ENCODE assay signal across 23 cellular contexts in genomic region chr14:35661875-35662274, GRCh38.
DNase-seq lines count a peak whose midpoint lies in the region; ATAC-seq, FAIRE-seq and TF ChIP-seq lines count a peak whose summit lies in the region.
"Had no signal": no experiment of that assay in that cellular context is flagged by ENCODE, and none has a peak within 500 bp of the region (broad histone marks: within the 10 kb centered on the region; RNA-seq: fewer than 3 reads in every experiment).

No MANE protein-coding gene starts in this region.

- no peaks in the 10 kb centered on the region for H3K27me3 Mint-ChIP-seq in activated T-cell treated with anti-CD3 and anti-CD28 coated beads, Interleukin-2, amount 50 U/mL, for 72 hours (ENCODE audit: low read depth)
- H3K27me3 Mint-ChIP-seq in activated T-cell treated with anti-CD3 and anti-CD28 coated beads, Interleukin-2, amount 50 U/mL, for 4 hours (ENCODE audit: low read depth), result no peaks in the 10 kb centered on the region
- no peaks in the 10 kb centered on the region for H3K27me3 Mint-ChIP-seq in activated naive CD4-positive, alpha-beta T cell treated with anti-CD3 and anti-CD28 coated beads, Interleukin-2, amount 50 U/mL, for 24 hours
- H3K27me3 Mint-ChIP-seq in activated T-helper 17 cell treated with anti-CD3 and anti-CD28 coated beads, Interleukin-2, amount 50 U/mL, for 72 hours, result no peaks in the 10 kb centered on the region
- H3K27me3 Mint-ChIP-seq in activated CD4-positive, alpha-beta memory T cell treated with anti-CD3 and anti-CD28 coated beads for 36 hours, result no peaks in the 10 kb centered on the region
- H3K27me3 Mint-ChIP-seq: B cell; CD4-positive, alpha-beta T cell had no signal

- DNase-seq in activated T-cell treated with anti-CD3 and anti-CD28 coated beads, Interleukin-2, amount 50 U/mL, for 72 hours, result no peak
- DNase-seq in activated T-cell treated with anti-CD3 and anti-CD28 coated beads, Interleukin-2, amount 50 U/mL, for 4 hours, result no peak
- DNase-seq in activated naive CD4-positive, alpha-beta T cell treated with Interleukin-2 at 50 U/mL for 16 hours, result no peak
- DNase-seq in D721Med (ENCODE audit: insufficient read length, low spot score), result no peak
- DNase-seq in activated CD4-positive, alpha-beta memory T cell treated with anti-CD3 and anti-CD28 coated beads for 36 hours, result no peak
- DNase-seq: AML-193; Caco-2; Calu3; CD4-positive, alpha-beta T cell; CD8-positive, alpha-beta T cell; DMS 273 treated with DMSO at 0.1 percent for 48 hours; DMS153; DMS53; DMS79; DND-41; EL; GDM1 had no signal

- TF ChIP-seq CTCF in D721Med (IDR thresholded peaks at IDR 0.05; ENCODE audit: insufficient read depth, missing control alignments), result no peak

- H3K27ac Mint-ChIP-seq in activated T-cell treated with anti-CD3 and anti-CD28 coated beads, Interleukin-2, amount 50 U/mL, for 72 hours, result peak overlapping the region; percentile 64
- H3K27ac Mint-ChIP-seq in activated naive CD4-positive, alpha-beta T cell treated with anti-CD3 and anti-CD28 coated beads, Interleukin-2, amount 50 U/mL, for 24 hours, result peak overlapping the region; percentile 10
- peak overlapping the region; percentile 2 for H3K27ac Mint-ChIP-seq in activated T-helper 17 cell treated with anti-CD3 and anti-CD28 coated beads, Interleukin-2, amount 50 U/mL, for 72 hours
- no peak overlapping the region for H3K27ac Mint-ChIP-seq in activated CD4-positive, alpha-beta memory T cell treated with anti-CD3 and anti-CD28 coated beads for 36 hours
- H3K27ac Mint-ChIP-seq: B cell; CD4-positive, alpha-beta T cell; CD8-positive, alpha-beta T cell had no signal

- no peaks in the 10 kb centered on the region for H3K9me3 Mint-ChIP-seq in activated T-cell treated with anti-CD3 and anti-CD28 coated beads, Interleukin-2, amount 50 U/mL, for 72 hours
- H3K9me3 Mint-ChIP-seq in activated T-cell treated with anti-CD3 and anti-CD28 coated beads, Interleukin-2, amount 50 U/mL, for 4 hours, result no peaks in the 10 kb centered on the region
- H3K9me3 Mint-ChIP-seq in activated naive CD4-positive, alpha-beta T cell treated with anti-CD3 and anti-CD28 coated beads, Interleukin-2, amount 50 U/mL, for 24 hours, result no peaks in the 10 kb centered on the region
- H3K9me3 Mint-ChIP-seq in activated T-helper 17 cell treated with anti-CD3 and anti-CD28 coated beads, Interleukin-2, amount 50 U/mL, for 72 hours, result no peaks in the 10 kb centered on the region
- H3K9me3 Mint-ChIP-seq in activated CD4-positive, alpha-beta memory T cell treated with anti-CD3 and anti-CD28 coated beads for 36 hours, result no peaks in the 10 kb centered on the region
- H3K9me3 Mint-ChIP-seq: CD4-positive, alpha-beta T cell; CD8-positive, alpha-beta T cell had no signal

- FAIRE-seq in D721Med (lab: Jason Lieb, UNC), result peak; percentile 21
- FAIRE-seq: GM12878, GM19239 had no signal

- peaks cover 0 to 1% of the 10 kb centered on the region in 2 donors for H3K36me3 Mint-ChIP-seq in activated T-cell treated with anti-CD3 and anti-CD28 coated beads, Interleukin-2, amount 50 U/mL, for 72 hours (ENCODE audit: insufficient read depth in 2 of 2)
- H3K36me3 Mint-ChIP-seq in activated T-cell treated with anti-CD3 and anti-CD28 coated beads, Interleukin-2, amount 50 U/mL, for 4 hours (ENCODE audit: insufficient read depth), result peaks cover 31% of the 10 kb centered on the region
- H3K36me3 Mint-ChIP-seq in activated naive CD4-positive, alpha-beta T cell treated with anti-CD3 and anti-CD28 coated beads, Interleukin-2, amount 50 U/mL, for 24 hours, result peaks cover 19% of the 10 kb centered on the region
- H3K36me3 Mint-ChIP-seq in activated T-helper 17 cell treated with anti-CD3 and anti-CD28 coated beads, Interleukin-2, amount 50 U/mL, for 72 hours (ENCODE audit: low read depth), result peaks cover 59% of the 10 kb centered on the region
- H3K36me3 Mint-ChIP-seq in activated CD4-positive, alpha-beta memory T cell treated with anti-CD3 and anti-CD28 coated beads for 36 hours, result peaks cover 12% of the 10 kb centered on the region

- intact Hi-C loops in activated CD4-positive, alpha-beta memory T cell treated with anti-CD3 and anti-CD28 coated beads for 36 hours (cut with micrococcal nuclease), result no loop called here

- ATAC-seq in activated T-cell treated with anti-CD3 and anti-CD28 coated beads, Interleukin-2, amount 50 U/mL, for 72 hours (replicated peaks in 1 of 2), result no peak
- no peak for ATAC-seq in activated T-cell treated with anti-CD3 and anti-CD28 coated beads, Interleukin-2, amount 50 U/mL, for 4 hours
- no peak for ATAC-seq in activated T-helper 17 cell treated with anti-CD3 and anti-CD28 coated beads, Interleukin-2, amount 50 U/mL, for 72 hours (replicated peaks)
- ATAC-seq: A549; CD8-positive, alpha-beta T cell; GM12878 had no signal

- no peaks in the 10 kb centered on the region for H3K4me1 Mint-ChIP-seq in activated T-cell treated with anti-CD3 and anti-CD28 coated beads, Interleukin-2, amount 50 U/mL, for 72 hours (ENCODE audit: low read depth)
- H3K4me1 Mint-ChIP-seq in activated T-cell treated with anti-CD3 and anti-CD28 coated beads, Interleukin-2, amount 50 U/mL, for 4 hours (ENCODE audit: low read depth), result no peaks in the 10 kb centered on the region
- no peaks in the 10 kb centered on the region for H3K4me1 Mint-ChIP-seq in activated naive CD4-positive, alpha-beta T cell treated with anti-CD3 and anti-CD28 coated beads, Interleukin-2, amount 50 U/mL, for 24 hours
- peaks cover 4% of the 10 kb centered on the region for H3K4me1 Mint-ChIP-seq in activated T-helper 17 cell treated with anti-CD3 and anti-CD28 coated beads, Interleukin-2, amount 50 U/mL, for 72 hours
- peaks cover 4% of the 10 kb centered on the region for H3K4me1 Mint-ChIP-seq in activated CD4-positive, alpha-beta memory T cell treated with anti-CD3 and anti-CD28 coated beads for 36 hours (ENCODE audit: low read depth)
- H3K4me1 Mint-ChIP-seq: B cell had no signal

- POLR2A ChIA-PET in activated CD4-positive, alpha-beta memory T cell treated with anti-CD3 and anti-CD28 coated beads for 36 hours (lab: Charles Lee), result no interaction called here

- no peak overlapping the region for H3K4me3 Mint-ChIP-seq in activated T-cell treated with anti-CD3 and anti-CD28 coated beads, Interleukin-2, amount 50 U/mL, for 72 hours
- H3K4me3 Mint-ChIP-seq in activated T-cell treated with anti-CD3 and anti-CD28 coated beads, Interleukin-2, amount 50 U/mL, for 4 hours, result no peak overlapping the region
- H3K4me3 Mint-ChIP-seq in activated naive CD4-positive, alpha-beta T cell treated with anti-CD3 and anti-CD28 coated beads, Interleukin-2, amount 50 U/mL, for 24 hours, result no peak overlapping the region
- H3K4me3 Mint-ChIP-seq in activated T-helper 17 cell treated with anti-CD3 and anti-CD28 coated beads, Interleukin-2, amount 50 U/mL, for 72 hours, result no peak overlapping the region
- no peak overlapping the region for H3K4me3 Mint-ChIP-seq in activated CD4-positive, alpha-beta memory T cell treated with anti-CD3 and anti-CD28 coated beads for 36 hours
- H3K4me3 Mint-ChIP-seq: B cell; CD4-positive, alpha-beta T cell; CD8-positive, alpha-beta T cell had no signal

- CTCF ChIA-PET in activated CD4-positive, alpha-beta memory T cell treated with anti-CD3 and anti-CD28 coated beads for 36 hours (lab: Charles Lee), result no interaction called here
